7 cellular contexts compared by ENCODE assay signal in the genomic region with DNA sequence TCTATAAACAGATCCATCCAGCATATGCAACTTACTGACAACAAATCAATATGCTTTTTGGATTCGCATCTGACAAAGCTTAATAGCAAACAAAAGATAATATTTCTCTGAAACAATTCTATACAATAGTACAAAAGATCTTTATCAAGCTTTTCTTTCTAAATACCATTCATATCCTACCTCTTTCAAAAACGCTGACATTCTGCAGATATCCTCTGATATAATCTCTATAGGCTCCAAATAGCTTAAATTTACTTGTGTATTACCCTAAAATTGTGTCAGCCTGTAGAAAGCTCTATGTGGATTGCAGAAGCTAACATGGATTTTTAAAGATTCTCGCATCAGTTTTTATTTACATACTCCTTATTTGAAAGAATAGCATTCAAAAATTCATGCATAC.
"Had no signal": no experiment of that assay in that cellular context is flagged by ENCODE, and none has a peak within 500 bp of the region (broad histone marks: within the 10 kb centered on the region; RNA-seq: fewer than 3 reads in every experiment).

No MANE protein-coding gene starts in this region.

- H3K27ac ChIP-seq: HL-60, KMS-11 had no signal

- ATAC-seq: HepG2, K562 had no signal

- H3K9ac ChIP-seq: KMS-11 had no signal

- H3K4me3 ChIP-seq: K562 had no signal

- DNase-seq: IMR-90, KBM-7, KG1 had no signal

- H3K4me2 ChIP-seq: KMS-11 had no signal
